17 cellular contexts compared by ENCODE assay signal in the genomic region with DNA sequence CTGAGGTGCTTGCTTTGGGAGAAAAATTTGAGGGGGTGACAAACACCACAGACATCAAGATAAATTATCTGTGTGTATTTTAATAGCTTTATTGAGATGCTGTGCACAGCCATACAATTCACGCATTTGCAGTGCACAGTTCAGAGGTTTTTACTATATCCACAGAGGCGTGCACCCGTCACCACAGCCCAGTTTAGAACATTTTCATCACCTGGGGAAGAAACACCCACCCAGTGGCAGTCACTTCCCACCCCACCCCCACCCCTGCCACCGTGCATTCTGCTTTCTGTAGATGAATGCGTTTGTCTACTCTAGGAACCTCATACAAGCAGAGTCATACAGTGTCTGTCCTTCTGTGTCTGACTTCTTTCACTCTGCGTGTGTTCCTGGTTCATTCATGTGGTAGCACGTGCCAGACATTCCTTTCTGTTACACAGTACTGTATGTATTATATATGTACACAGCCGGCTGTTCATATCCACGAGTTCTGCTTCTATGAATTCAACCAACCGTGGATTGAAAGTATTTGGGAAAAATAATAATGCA.
A peak's percentile ranks its signal among the peaks of the same experiment; 100 is the strongest.
DNase-seq lines count a peak whose midpoint lies in the region; ATAC-seq and TF ChIP-seq lines count a peak whose summit lies in the region.
"Had no signal": no experiment of that assay in that cellular context is flagged by ENCODE, and none has a peak within 500 bp of the region (broad histone marks: within the 10 kb centered on the region; RNA-seq: fewer than 3 reads in every experiment).

No MANE protein-coding gene starts in this region.

- H3K4me3 ChIP-seq in CD8-positive, alpha-beta T cell (ENCODE audit: low read depth, low read length), result no peak overlapping the region
- H3K4me3 ChIP-seq: SK-N-MC had no signal

- DNase-seq in NCI-H345 treated with DMSO at 0.1 percent for 48 hours (lab: John Stamatoyannopoulos, UW; ENCODE audit: unreplicated experiment), result peak; percentile 12
- DNase-seq in NCI-H345 (lab: John Stamatoyannopoulos, UW), result no peak
- DNase-seq in CD8-positive, alpha-beta T cell, result no peak
- DNase-seq in memory B cell (ENCODE audit: low spot score in 2 of 2), result no peak
- no peak for DNase-seq in stimulated activated CD8-positive, alpha-beta memory T cell treated with anti-CD3 and anti-CD28 coated beads, Interleukin-4, amount 100 ng/mL, for 48 hours
- no peak for DNase-seq in NCI-H2227 (lab: John Stamatoyannopoulos, UW; ENCODE audit: unreplicated experiment)
- DNase-seq: 8988T, Karpas-422, MM.1S, NCI-H1105 treated with DMSO at 0.1 percent for 48 hours, NCI-H1930, NCI-H526 treated with DMSO at 0.1 percent for 48 hours, T-cell had no signal

- no peak overlapping the region for H3K27ac ChIP-seq in CD8-positive, alpha-beta T cell (ENCODE audit: low read depth, low read length)
- H3K27ac ChIP-seq: C4-2B, SK-N-MC had no signal

- H3K4me1 Mint-ChIP-seq in CD8-positive, alpha-beta T cell (ENCODE audit: low read depth), result peaks cover 41% of the 10 kb centered on the region
- peaks cover 16% of the 10 kb centered on the region for H3K4me1 Mint-ChIP-seq in memory B cell

- no peaks in the 10 kb centered on the region for H3K36me3 ChIP-seq in CD8-positive, alpha-beta T cell (ENCODE audit: insufficient read depth, low read length)

- H3K4me1 ChIP-seq in CD8-positive, alpha-beta T cell (ENCODE audit: insufficient read depth, low read length), result no peaks in the 10 kb centered on the region

- H3K4me3 Mint-ChIP-seq in CD8-positive, alpha-beta T cell, result no peak overlapping the region
- no peak overlapping the region for H3K4me3 Mint-ChIP-seq in memory B cell
- H3K4me3 Mint-ChIP-seq: T-cell had no signal

- POLR2A ChIA-PET in CD8-positive, alpha-beta T cell (lab: Charles Lee), result interaction anchor here (0.5 kb wide), 1 partner anchor 246 kb away, joined by 6 read pairs; no protein-coding TSS in a partner anchor

- H3K9me3 ChIP-seq in CD8-positive, alpha-beta T cell (ENCODE audit: low read length), result no peaks in the 10 kb centered on the region

- TF ChIP-seq CTCF in CD8-positive, alpha-beta T cell (IDR thresholded peaks at IDR 0.05), result no peak

- H3K27ac Mint-ChIP-seq in CD8-positive, alpha-beta T cell, result no peak overlapping the region
- H3K27ac Mint-ChIP-seq in memory B cell, result peak overlapping the region; percentile 5
- H3K27ac Mint-ChIP-seq: T-cell had no signal

- CTCF ChIA-PET in CD8-positive, alpha-beta T cell (lab: Charles Lee), result no interaction called here

- H3K27me3 Mint-ChIP-seq in CD8-positive, alpha-beta T cell (ENCODE audit: low read depth), result no peaks in the 10 kb centered on the region
- H3K27me3 Mint-ChIP-seq in memory B cell, result no peaks in the 10 kb centered on the region
- H3K27me3 Mint-ChIP-seq: T-cell had no signal

- H3K9me3 Mint-ChIP-seq in CD8-positive, alpha-beta T cell, result peaks cover 2% of the 10 kb centered on the region
- H3K9me3 Mint-ChIP-seq in memory B cell, result peaks cover 3% of the 10 kb centered on the region

- peaks cover 15% of the 10 kb centered on the region for H3K36me3 Mint-ChIP-seq in CD8-positive, alpha-beta T cell
- H3K36me3 Mint-ChIP-seq in memory B cell, result peaks cover 12% of the 10 kb centered on the region

- no peaks in the 10 kb centered on the region for H3K27me3 ChIP-seq in CD8-positive, alpha-beta T cell (ENCODE audit: insufficient read depth, low read length)

- intact Hi-C loops in CD8-positive, alpha-beta T cell (cut with DNase I, micrococcal nuclease), result no loop called here

- peak; percentile 56 for ATAC-seq in CD8-positive, alpha-beta T cell
- ATAC-seq in HG02759 (IDR thresholded peaks at IDR 0.05; ENCODE audit: unreplicated experiment), result peak; percentile 73
- ATAC-seq in memory B cell (ENCODE audit: low read depth), result no peak
- ATAC-seq in GM21360 (IDR thresholded peaks at IDR 0.05; ENCODE audit: unreplicated experiment), result no peak

Comparison
In these comparisons a context has a peak if more than half of its experiments do, and no peak if none do; other contexts are left out.
1. ATAC-seq: peak in CD8-positive, alpha-beta T cell (single experiment) and HG02759 (single experiment); none in memory B cell (single experiment) and GM21360 (single experiment).